1 cellular context compared by ENCODE assay signal in genomic region chr14:92294506-92294905, GRCh38.
TF ChIP-seq lines count a peak whose summit lies in the region.

No MANE protein-coding gene starts in this region.

TF ChIP-seq in K562, 482 proteins besides CTCF, POLR2A, EP300 and RAD21 (continued from another document):
- TF ChIP-seq NR0B1 (IDR thresholded peaks at IDR 0.05; ENCODE audit: partially characterized antibody): no peak
